Comparison of ENCODE assay signal across 20 cellular contexts in the genomic region with DNA sequence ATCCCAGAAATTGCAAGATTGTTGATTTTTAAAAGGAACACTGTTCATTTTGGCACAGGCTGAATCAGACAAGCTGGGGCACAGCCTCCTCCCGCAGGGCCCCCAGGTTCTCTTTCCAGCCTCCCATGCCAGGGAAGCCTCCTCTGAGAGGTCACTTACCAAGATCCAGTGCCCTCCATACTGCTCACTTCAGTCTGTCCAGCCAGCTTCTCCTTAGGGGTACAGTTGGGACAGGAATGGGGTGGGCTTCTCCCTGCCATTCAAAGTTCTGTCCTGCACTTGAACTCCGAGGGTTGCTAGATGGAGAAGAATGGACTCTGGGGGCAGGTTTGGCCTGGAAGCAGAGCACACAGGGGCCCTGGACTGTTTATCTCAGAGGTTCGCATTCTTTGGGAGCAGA. TPM values are rescaled to one million over a fixed set of nuclear protein-coding genes. Genes with fewer than 3 reads are reported as not detected.
"Had no signal": no experiment of that assay in that cellular context is flagged by ENCODE, and none has a peak within 500 bp of the region (broad histone marks: within the 10 kb centered on the region; RNA-seq: fewer than 3 reads in every experiment).

No MANE protein-coding gene starts in this region.

- ATAC-seq: left lobe of liver; naive thymus-derived CD4-positive, alpha-beta T cell; right lobe of liver; stimulated activated naive B cell treated with anti-CD40 and anti-IgM and Interleukin-4, amounts not matched to agents 10 μg/mL and 1 μg/mL and 100 μg/mL, for 72 hours had no signal

- H3K4me3 ChIP-seq: coronary artery, right lobe of liver, suprapubic skin, transverse colon had no signal

- H3K36me3 Mint-ChIP-seq: stimulated activated naive B cell treated with anti-CD40 and anti-IgM and Interleukin-4, amounts not matched to agents 10 μg/mL and 1 μg/mL and 100 μg/mL, for 72 hours had no signal

- H3K9me3 Mint-ChIP-seq: nephron; stimulated activated naive B cell treated with anti-CD40 and anti-IgM and Interleukin-4, amounts not matched to agents 10 μg/mL and 1 μg/mL and 100 μg/mL, for 72 hours; stimulated activated naive CD8-positive, alpha-beta T cell treated with anti-CD3 and anti-CD28 coated beads, Interleukin-15, Interleukin-2, amounts not matched to agents 100 ng/mL and 50 ng/mL, for 24 hours had no signal

- H3K27ac Mint-ChIP-seq: naive thymus-derived CD4-positive, alpha-beta T cell; nephron; stimulated activated naive B cell treated with anti-CD40 and anti-IgM and Interleukin-4, amounts not matched to agents 10 μg/mL and 1 μg/mL and 100 μg/mL, for 72 hours; stimulated activated naive CD8-positive, alpha-beta T cell treated with anti-CD3 and anti-CD28 coated beads, Interleukin-15, Interleukin-2, amounts not matched to agents 100 ng/mL and 50 ng/mL, for 24 hours had no signal

- H3K27ac ChIP-seq: coronary artery, parathyroid adenoma, right lobe of liver, suprapubic skin, transverse colon had no signal

- H3K4me3 Mint-ChIP-seq: naive thymus-derived CD4-positive, alpha-beta T cell; nephron; stimulated activated naive B cell treated with anti-CD40 and anti-IgM and Interleukin-4, amounts not matched to agents 10 μg/mL and 1 μg/mL and 100 μg/mL, for 72 hours; stimulated activated naive CD8-positive, alpha-beta T cell treated with anti-CD3 and anti-CD28 coated beads, Interleukin-15, Interleukin-2, amounts not matched to agents 100 ng/mL and 50 ng/mL, for 24 hours had no signal

- H3K4me1 ChIP-seq: parathyroid adenoma had no signal

- H3K36me3 ChIP-seq: right lobe of liver, suprapubic skin, transverse colon had no signal

- DNase-seq: dermis blood vessel endothelial cell; effector memory CD4-positive, alpha-beta T cell; erythroblast; hypothalamus; mesenchymal stem cell; midbrain; naive thymus-derived CD4-positive, alpha-beta T cell; occipital lobe; right lobe of liver; small intestine; stimulated activated CD4-positive, alpha-beta T cell treated with anti-CD3 and anti-CD28 coated beads, Interleukin-15, amount 100 ng/mL, for 24 hours; stimulated activated CD4-positive, alpha-beta T cell treated with anti-CD3 and anti-CD28 coated beads, Interleukin-2, amount 100 ng/mL, for 48 hours; stimulated activated naive B cell treated with anti-CD40 and anti-IgM and Interleukin-4, amounts not matched to agents 10 μg/mL and 1 μg/mL and 100 μg/mL, for 72 hours; transverse colon had no signal

- H3K9me3 ChIP-seq: right lobe of liver, suprapubic skin, transverse colon had no signal

- H3K27me3 ChIP-seq: right lobe of liver had no signal

RNA-seq across cellular contexts. Expression of gene CYP26B1, which starts 7.5 kb away (rescaled TPM):
- total RNA-seq: naive thymus-derived CD4-positive, alpha-beta T cell had no signal
